In genomic region chr1:197402189-197402588, GRCh38 we compare ENCODE assay signal across 3 cellular contexts.
TF ChIP-seq lines count a peak whose summit lies in the region.

No MANE protein-coding gene starts in this region.

TF ChIP-seq in HEK293, 187 proteins besides CTCF, POLR2A, EP300 and RAD21:
- no peak for TF ChIP-seq ZNF626 (tag by site-specific recombination; IDR thresholded peaks at IDR 0.05)
- TF ChIP-seq ZNF146 (tag by site-specific recombination; IDR thresholded peaks at IDR 0.05), result peak; percentile 68

TF ChIP-seq in K562, 482 proteins besides CTCF, POLR2A, EP300 and RAD21:
- TF ChIP-seq MAFG (tag; conservative IDR thresholded peaks at IDR 0.05), result no peak
- TF ChIP-seq ZNF146 (CRISPR knock-in tag; IDR thresholded peaks at IDR 0.05; ENCODE audit: unreplicated experiment), result peak; percentile 61

TF ChIP-seq in H1, 55 proteins besides CTCF, POLR2A, EP300 and RAD21:
- TF ChIP-seq KDM1A (IDR thresholded peaks at IDR 0.05; ENCODE audit: borderline replicate concordance, low read length) (0 out of 2 replicates have a peak, but pooled peaks have one; percentile 32), POLR2AphosphoS5 (IDR thresholded peaks at IDR 0.05; ENCODE audit: low read depth, low read length) (no peak), CTBP2 (IDR thresholded peaks at IDR 0.05; ENCODE audit: borderline replicate concordance, insufficient read depth, insufficient read length, low read length) (no peak), POU5F1 (IDR thresholded peaks at IDR 0.05; ENCODE audit: low read depth, low read length) (no peak)
